Comparison of ENCODE assay signal across 12 cellular contexts in genomic region chr11:110131386-110132123, GRCh38. TPM values are rescaled to one million over a fixed set of nuclear protein-coding genes. Genes with fewer than 3 reads are reported as not detected.
DNase-seq lines count a peak whose midpoint lies in the region; ATAC-seq, FAIRE-seq and TF ChIP-seq lines count a peak whose summit lies in the region.
"Had no signal": no experiment of that assay in that cellular context is flagged by ENCODE, and none has a peak within 500 bp of the region (broad histone marks: within the 10 kb centered on the region; RNA-seq: fewer than 3 reads in every experiment).

No MANE protein-coding gene starts in this region.

- H3K27me3 ChIP-seq in HepG2 (ENCODE audit: control insufficient read depth in 1 of 2, insufficient read depth in 2 of 2, low read length in 2 of 2) (no peaks in the 10 kb centered on the region), right lobe of liver (no peaks in the 10 kb centered on the region), vagina (no peaks in the 10 kb centered on the region)
- H3K27me3 ChIP-seq: body of pancreas, neutrophil had no signal

- no peaks in the 10 kb centered on the region for H3K79me2 ChIP-seq in HepG2 (ENCODE audit: insufficient read depth, low read length)

- TF ChIP-seq CTCF in HepG2 (CRISPR knock-in tag; IDR thresholded peaks at IDR 0.05) = no peak
- TF ChIP-seq CTCF in right lobe of liver (IDR thresholded peaks at IDR 0.05) = no peak
- TF ChIP-seq CTCF in vagina (IDR thresholded peaks at IDR 0.05) = no peak

- BruUV-seq in HepG2 (replicated peaks; lab: Mats Ljungman, UMichigan) = no TSS peak

- DNase-seq in HepG2 (ENCODE audit: low spot score) (no peak), right lobe of liver (no peak), NCI-H748 treated with DMSO at 0.1 percent for 48 hours (lab: John Stamatoyannopoulos, UW) (peak; percentile 57), vagina (ENCODE audit: extremely low spot score in 2 of 2) (no peak), mesenteric fat pad (ENCODE audit: low spot score) (no peak), SIG-M5 treated with dmso at 0.1 percent for 504 hours (lab: John Stamatoyannopoulos, UW; ENCODE audit: unreplicated experiment) (no peak)
- DNase-seq: activated CD4-positive, alpha-beta T cell treated with anti-CD3 and anti-CD28 coated beads for 4 hours; body of pancreas had no signal

- CTCF ChIA-PET in HepG2 (lab: Yijun Ruan, JAX; ENCODE audit: low intra/inter-chr PET ratio, low total read pairs) = no interaction called here

- no peaks in the 10 kb centered on the region for H4K20me1 ChIP-seq in HepG2 (ENCODE audit: insufficient read depth, low read length)

- H3K4me1 ChIP-seq in HepG2 (ENCODE audit: insufficient read depth, low read length) (no peaks in the 10 kb centered on the region), right lobe of liver (peaks cover 0 to 11% (median 0%) of the 10 kb centered on the region in 4 donors), vagina (no peaks in the 10 kb centered on the region)
- H3K4me1 ChIP-seq: body of pancreas had no signal

- no peak for TF ChIP-seq EP300 in HepG2 (IDR thresholded peaks at IDR 0.05; ENCODE audit: low read depth in 2 of 2, low read length in 2 of 2)
- TF ChIP-seq EP300 in HepG2 (CRISPR knock-in tag; IDR thresholded peaks at IDR 0.05; ENCODE audit: borderline replicate concordance) = no peak

- no peak overlapping the region for H2AFZ ChIP-seq in HepG2 (ENCODE audit: low read length)
- H2AFZ ChIP-seq: PC-9 had no signal

- no peak overlapping the region for H3K4me2 ChIP-seq in HepG2 (ENCODE audit: low read depth, low read length)
- H3K4me2 ChIP-seq: PC-9 had no signal

- ATAC-seq in HepG2 (no peak), right lobe of liver (no peak), esophagus mucosa (peak; percentile 50), GM21360 (IDR thresholded peaks at IDR 0.05; ENCODE audit: unreplicated experiment) (no peak)
- ATAC-seq: body of pancreas had no signal

- TF ChIP-seq POLR2A in HepG2 (IDR thresholded peaks at IDR 0.05; ENCODE audit: insufficient read depth in 1 of 2, low read depth in 2 of 2, low read length in 2 of 2) = no peak
- TF ChIP-seq POLR2A in right lobe of liver (IDR thresholded peaks at IDR 0.05) = no peak
- no peak for TF ChIP-seq POLR2A in vagina (IDR thresholded peaks at IDR 0.05)

- H3K4me3 ChIP-seq in HepG2 (replicated peaks in 1 of 3; ENCODE audit: insufficient read depth in 1 of 3, low read depth in 2 of 3, low read length in 3 of 3) (no peak overlapping the region), right lobe of liver (no peak overlapping the region), vagina (no peak overlapping the region)
- H3K4me3 ChIP-seq: body of pancreas, PC-9 had no signal

- in situ Hi-C loops in HepG2 (cut with HindIII; ENCODE audit: extremely low pct_ligation_motif_present, low pct_unique_long_range_greater_than_20kb) = no loop called here

- TF ChIP-seq RAD21 in HepG2 (CRISPR knock-in tag; IDR thresholded peaks at IDR 0.05) = no peak

- H3K9me3 ChIP-seq in HepG2 (ENCODE audit: low read length) (no peaks in the 10 kb centered on the region), right lobe of liver (no peaks in the 10 kb centered on the region), vagina (no peaks in the 10 kb centered on the region)
- H3K9me3 ChIP-seq: body of pancreas, neutrophil had no signal

- no peak for FAIRE-seq in HepG2 (lab: Jason Lieb, UNC)

- POLR2A ChIA-PET in HepG2 (lab: Yijun Ruan, JAX) = no interaction called here

- intact Hi-C loops in HepG2 (cut with micrococcal nuclease; ENCODE audit: unreplicated experiment) (no loop called here), right lobe of liver (cut with DNase I) (no loop called here), vagina (cut with DNase I) (no loop called here)

- H3K27ac ChIP-seq in HepG2 (ENCODE audit: extremely low read length, insufficient read depth, low read length) (no peak overlapping the region), right lobe of liver (no peak overlapping the region), vagina (no peak overlapping the region)
- H3K27ac ChIP-seq: body of pancreas, neutrophil, PC-9 had no signal

- WGBS in HepG2 (ENCODE audit: low lambda C conversion rate) = 95% methylated on average over 6 of the region's 6 CpGs
- 86% methylated on average over 6 of the region's 6 CpGs for WGBS in right lobe of liver (ENCODE audit: insufficient coverage, low coverage, low lambda C conversion rate, missing lambda C conversion rate)

- H3K9ac ChIP-seq in HepG2 (ENCODE audit: insufficient read depth, low read depth, low read length) = no peak overlapping the region

- H3K36me3 ChIP-seq in HepG2 (replicated peaks in 1 of 2; ENCODE audit: control insufficient read depth in 1 of 2, insufficient read depth in 2 of 2, low read length in 2 of 2) = no peaks in the 10 kb centered on the region
- no peaks in the 10 kb centered on the region for H3K36me3 ChIP-seq in right lobe of liver
- no peaks in the 10 kb centered on the region for H3K36me3 ChIP-seq in vagina
- H3K36me3 ChIP-seq: neutrophil had no signal

TF ChIP-seq in HepG2, 621 proteins besides CTCF, POLR2A, EP300 and RAD21:
- TF ChIP-seq MTF1 (CRISPR knock-in tag; IDR thresholded peaks at IDR 0.05) (no peak), ZNF652 (CRISPR knock-in tag; IDR thresholded peaks at IDR 0.05; ENCODE audit: borderline replicate concordance, low read depth) (0 out of 2 replicates have a peak, but pooled peaks have one; percentile 22), SRY (CRISPR knock-in tag; IDR thresholded peaks at IDR 0.05) (no peak), MAFK (conservative IDR thresholded peaks at IDR 0.05 in 1 of 2, IDR thresholded peaks at IDR 0.05 in 1 of 2; ENCODE audit: low read length in 2 of 2) (peak in 1 of 2 experiments; percentile 23; a peak in 1 of 4 replicates)

RNA-seq across cellular contexts. Expression of gene ZC3H12C, which starts 38.4 kb away (rescaled TPM):
- total RNA-seq in HepG2 (2016; rRNA removed; fragmentation: Illumina TruSeq; extraction: Trizol) (5.7 and 6.8 TPM in 2 replicates), right lobe of liver (1 to 10 TPM; 4.0 to 7.9 (median 4.8) TPM), esophagus mucosa (4.6 TPM), vagina (16.7 TPM), mesenteric fat pad (14.9 TPM)
- total RNA-seq in HepG2 (2016; cell fraction: cytosol; rRNA removed; fragmentation: Illumina TruSeq; extraction: Trizol; ENCODE audit: low read depth) = 9.0 and 9.5 TPM in 2 replicates
- total RNA-seq in HepG2 (2016; cell fraction: insoluble cytoplasmic fraction; rRNA removed; fragmentation: Illumina TruSeq; extraction: Trizol) = 5.1 and 5.4 TPM in 2 replicates
- 5.2 and 6.0 TPM in 2 replicates for total RNA-seq in HepG2 (2016; cell fraction: membrane; rRNA removed; fragmentation: Illumina TruSeq; extraction: Trizol)
- total RNA-seq in HepG2 (2016; cell fraction: nucleus; rRNA removed; fragmentation: Illumina TruSeq; extraction: Trizol) = 7.1 and 8.4 TPM in 2 replicates
- polyA plus RNA-seq in HepG2 (2011; rRNA removed) = 2.2 and 2.4 TPM in 2 replicates
- polyA plus RNA-seq in HepG2 (2011; cell fraction: cytosol; rRNA removed) = 1.3 and 1.4 TPM in 2 replicates
- polyA plus RNA-seq in HepG2 (2011; cell fraction: nucleus; rRNA removed) = 4.8 and 6.1 TPM in 2 replicates
- polyA plus RNA-seq in HepG2 (2012) = 1.3 and 1.5 TPM in 2 replicates
- 0.08 TPM in 2 replicates for polyA plus RNA-seq in HepG2 (2016; cell fraction: cytosol; fragmentation: Illumina TruSeq; extraction: Trizol; ENCODE audit: low read depth)
- polyA plus RNA-seq in HepG2 (2016; cell fraction: insoluble cytoplasmic fraction; fragmentation: Illumina TruSeq; extraction: Trizol; ENCODE audit: low read depth) = 2.1 and 2.3 TPM in 2 replicates
- polyA plus RNA-seq in HepG2 (2016; cell fraction: membrane; fragmentation: Illumina TruSeq; extraction: Trizol; ENCODE audit: low read depth) = 0.30 TPM in 2 replicates
- 4.9 and 5.1 TPM in 2 replicates for polyA plus RNA-seq in HepG2 (2016; cell fraction: nucleus; fragmentation: Illumina TruSeq; extraction: Trizol; ENCODE audit: insufficient read depth, low read depth)
- 4.1 and 15.9 TPM in 2 replicates for polyA minus RNA-seq in HepG2 (2011; rRNA and poly(A)+ RNA removed; ENCODE audit: low replicate concordance)
- 3.7 and 4.2 TPM in 2 replicates for polyA minus RNA-seq in HepG2 (2011; cell fraction: cytosol; rRNA and poly(A)+ RNA removed)
- polyA minus RNA-seq in HepG2 (2011; cell fraction: nucleus; rRNA and poly(A)+ RNA removed) = 9.8 and 12.9 TPM in 2 replicates
